Comparison of ENCODE assay signal across 26 cellular contexts in genomic region chr12:71702590-71702989, GRCh38. TPM values are rescaled to one million over a fixed set of nuclear protein-coding genes. Genes with fewer than 3 reads are reported as not detected.
A peak's percentile ranks its signal among the peaks of the same experiment; 100 is the strongest.
DNase-seq lines count a peak whose midpoint lies in the region; ATAC-seq, FAIRE-seq and TF ChIP-seq lines count a peak whose summit lies in the region.
"Had no signal": no experiment of that assay in that cellular context is flagged by ENCODE, and none has a peak within 500 bp of the region (broad histone marks: within the 10 kb centered on the region; RNA-seq: fewer than 3 reads in every experiment).

No MANE protein-coding gene starts in this region.

- CTCF ChIA-PET in mammary epithelial cell (lab: Charles Lee; ENCODE audit: low non-redundant PET): interaction anchor here (0.6 to 0.7 kb wide), 2 partner anchors 12 to 18 kb away, joined by 3 read pairs; no protein-coding TSS in a partner anchor
- CTCF ChIA-PET in MCF 10A (lab: Yijun Ruan, JAX): interaction anchor here (2.8 kb wide), 1 partner anchor 16 kb away, joined by 17 read pairs; the partner anchor contains the start of gene TMEM19
- CTCF ChIA-PET in endothelial cell of umbilical vein (lab: Charles Lee): interaction anchor here (1.6 kb wide), 1 partner anchor 44 kb away, joined by 6 read pairs; no protein-coding TSS in a partner anchor

- H3K4me2 ChIP-seq in mammary epithelial cell (ENCODE audit: insufficient read depth, low read depth, low read length) (no peak overlapping the region), endothelial cell of umbilical vein (ENCODE audit: insufficient read depth, low read length) (no peak overlapping the region)
- H3K4me2 ChIP-seq: GM23338, SK-N-SH had no signal

- H3K27ac ChIP-seq in mammary epithelial cell (ENCODE audit: insufficient read depth, low read depth, low read length) (no peak overlapping the region), endothelial cell of umbilical vein (ENCODE audit: insufficient read depth, low read depth, low read length) (no peak overlapping the region), foreskin keratinocyte (peak overlapping the region; percentile 86)
- H3K27ac ChIP-seq: 22Rv1, HL-60 had no signal

- no peaks in the 10 kb centered on the region for H3K4me1 ChIP-seq in mammary epithelial cell (ENCODE audit: insufficient read depth, low read length)
- no peaks in the 10 kb centered on the region for H3K4me1 ChIP-seq in endothelial cell of umbilical vein (ENCODE audit: control insufficient read depth, extremely low read depth, insufficient read depth, low read length)
- peaks cover 11% of the 10 kb centered on the region for H3K4me1 ChIP-seq in foreskin keratinocyte
- H3K4me1 ChIP-seq: BE2C had no signal

- no peak for TF ChIP-seq POLR2A in endothelial cell of umbilical vein (IDR thresholded peaks at IDR 0.05; ENCODE audit: low read depth, low read length)

- dilution Hi-C loops in mammary epithelial cell (cut with HindIII; ENCODE audit: low sequenced_read_pairs): no loop called here
- dilution Hi-C loops in endothelial cell of umbilical vein (cut with MboI; ENCODE audit: extremely low pct_ligation_motif_present, low sequenced_read_pairs): no loop called here

- BruUV-seq in mammary epithelial cell (replicated peaks; lab: Mats Ljungman, UMichigan) (no TSS peak), MCF 10A (replicated peaks; lab: Mats Ljungman, UMichigan) (no TSS peak), endothelial cell of umbilical vein (replicated peaks; lab: Mats Ljungman, UMichigan) (no TSS peak)

- no peaks in the 10 kb centered on the region for H3K4me1 Mint-ChIP-seq in MCF 10A (ENCODE audit: insufficient read depth, unreplicated experiment)
- H3K4me1 Mint-ChIP-seq in type B pancreatic cell (ENCODE audit: unreplicated experiment): no peaks in the 10 kb centered on the region
- H3K4me1 Mint-ChIP-seq: CD14-positive monocyte, GM23338, H9 had no signal

- intact Hi-C loops in mammary epithelial cell (cut with micrococcal nuclease): no loop called here
- intact Hi-C loops in MCF 10A (cut with micrococcal nuclease): no loop called here
- intact Hi-C loops in endothelial cell of umbilical vein (cut with micrococcal nuclease): no loop called here
- intact Hi-C loops in posterior vena cava (cut with DNase I): no loop called here

- H3K27ac Mint-ChIP-seq in MCF 10A (ENCODE audit: low read depth, unreplicated experiment): no peak overlapping the region
- no peak overlapping the region for H3K27ac Mint-ChIP-seq in type B pancreatic cell
- H3K27ac Mint-ChIP-seq: GM23338, H9 had no signal

- H3K9me1 ChIP-seq in endothelial cell of umbilical vein (replicated peaks; ENCODE audit: control insufficient read depth, extremely low read depth, insufficient read depth, low read length): no peaks in the 10 kb centered on the region

- DNase-seq in mammary epithelial cell: peak; percentile 44
- no peak for DNase-seq in MCF 10A (ENCODE audit: unreplicated experiment)
- DNase-seq in endothelial cell of umbilical vein (ENCODE audit: low read depth, low spot score): no peak
- DNase-seq in foreskin keratinocyte: peak in 1 of 2 donors; percentile 69
- no peak for DNase-seq in type B pancreatic cell (ENCODE audit: extremely low spot score, unreplicated experiment)
- no peak for DNase-seq in posterior vena cava (ENCODE audit: low spot score)
- DNase-seq: BE2C, Calu3, DMS79 treated with DMSO at 0.1 percent for 48 hours, H9, NCI-H1092, NCI-H1417 treated with DMSO at 0.1 percent for 48 hours, NCI-H187, NCI-H2081 treated with DMSO at 0.1 percent for 48 hours, NCI-H226, NCI-H510A, NCI-H69, SIG-M5, SK-N-SH had no signal

- H3K36me3 Mint-ChIP-seq in MCF 10A (ENCODE audit: insufficient read depth, unreplicated experiment) (peaks cover 13% of the 10 kb centered on the region), type B pancreatic cell (peaks cover 22% of the 10 kb centered on the region)

- ATAC-seq in foreskin keratinocyte (peak; percentile 90), GM21390 (IDR thresholded peaks at IDR 0.05; ENCODE audit: unreplicated experiment) (no peak)
- ATAC-seq: GM23338, Panc1 had no signal

- TF ChIP-seq CTCF in mammary epithelial cell (conservative IDR thresholded peaks at IDR 0.05 in 1 of 2, IDR thresholded peaks at IDR 0.05 in 1 of 2; ENCODE audit: extremely low read depth in 1 of 2, insufficient read depth in 1 of 2, low read depth in 1 of 2, low read length in 2 of 2) (no peak), MCF 10A (IDR thresholded peaks at IDR 0.05; ENCODE audit: unreplicated experiment) (no peak), endothelial cell of umbilical vein (IDR thresholded peaks at IDR 0.05; ENCODE audit: extremely low read depth in 1 of 2, insufficient read depth in 1 of 2, low read depth in 1 of 2, low read length in 2 of 2) (no peak), foreskin keratinocyte (conservative IDR thresholded peaks at IDR 0.05) (no peak), type B pancreatic cell (conservative IDR thresholded peaks at IDR 0.05) (no peak)

- WGBS in mammary epithelial cell (ENCODE audit: low coverage, missing lambda C conversion rate): 89% methylated on average over 5 of the region's 5 CpGs

- H3K79me2 ChIP-seq in mammary epithelial cell (ENCODE audit: insufficient read depth, low read length): no peaks in the 10 kb centered on the region
- no peaks in the 10 kb centered on the region for H3K79me2 ChIP-seq in endothelial cell of umbilical vein (ENCODE audit: control insufficient read depth, insufficient read depth, low read length)

- H3K9me3 ChIP-seq in mammary epithelial cell (replicated peaks; ENCODE audit: insufficient read depth, low read length): no peaks in the 10 kb centered on the region
- H3K9me3 ChIP-seq in endothelial cell of umbilical vein (replicated peaks; ENCODE audit: control insufficient read depth, insufficient read depth, low read length): no peaks in the 10 kb centered on the region
- H3K9me3 ChIP-seq: BE2C, SK-N-SH had no signal

- POLR2A ChIA-PET in MCF 10A (lab: Yijun Ruan, JAX): interaction anchor here (0.7 to 1.3 kb wide), 2 partner anchors 16 to 17 kb away, joined by 3 to 5 read pairs; partner anchors contain the start of gene TMEM19
- POLR2A ChIA-PET in endothelial cell of umbilical vein (lab: Charles Lee): no interaction called here

- no peak overlapping the region for H2AFZ ChIP-seq in mammary epithelial cell (ENCODE audit: low read depth, low read length)
- H2AFZ ChIP-seq in endothelial cell of umbilical vein (ENCODE audit: low read depth, low read length): no peak overlapping the region
- H2AFZ ChIP-seq: GM23338 had no signal

- H3K9ac ChIP-seq in mammary epithelial cell (ENCODE audit: insufficient read depth, low read length) (no peak overlapping the region), endothelial cell of umbilical vein (replicated peaks; ENCODE audit: extremely low read depth, insufficient read depth, low read length) (no peak overlapping the region)
- H3K9ac ChIP-seq: SK-N-SH had no signal

- no peaks in the 10 kb centered on the region for H3K27me3 ChIP-seq in mammary epithelial cell (ENCODE audit: insufficient read depth, low read length)
- H3K27me3 ChIP-seq in endothelial cell of umbilical vein (ENCODE audit: control insufficient read depth in 2 of 2, insufficient read depth in 2 of 2, low read length in 2 of 2): no peaks in the 10 kb centered on the region
- no peaks in the 10 kb centered on the region for H3K27me3 ChIP-seq in foreskin keratinocyte
- H3K27me3 ChIP-seq: BE2C had no signal

- H3K4me3 Mint-ChIP-seq in MCF 10A (ENCODE audit: unreplicated experiment): no peak overlapping the region
- H3K4me3 Mint-ChIP-seq in type B pancreatic cell: no peak overlapping the region
- H3K4me3 Mint-ChIP-seq: CD14-positive monocyte, GM23338, H9 had no signal

- no peak overlapping the region for H3K4me3 ChIP-seq in mammary epithelial cell (replicated peaks in 1 of 3; ENCODE audit: insufficient read depth in 1 of 3, low read depth in 2 of 3, low read length in 3 of 3)
- H3K4me3 ChIP-seq in endothelial cell of umbilical vein (replicated peaks in 1 of 3; ENCODE audit: insufficient read depth in 1 of 3, low read depth in 1 of 3, low read length in 3 of 3): no peak overlapping the region
- H3K4me3 ChIP-seq: GM23338 had no signal

- H3K36me3 ChIP-seq in mammary epithelial cell (ENCODE audit: insufficient read depth, low read length) (no peaks in the 10 kb centered on the region), endothelial cell of umbilical vein (ENCODE audit: control insufficient read depth in 2 of 2, extremely low read depth in 1 of 2, insufficient read depth in 2 of 2, low read length in 2 of 2) (peaks cover 0 to 2% of the 10 kb centered on the region in 2 experiments)
- H3K36me3 ChIP-seq: BE2C had no signal

- H3K9me3 Mint-ChIP-seq in MCF 10A (ENCODE audit: unreplicated experiment) (no peaks in the 10 kb centered on the region), type B pancreatic cell (no peaks in the 10 kb centered on the region)
- H3K9me3 Mint-ChIP-seq: CD14-positive monocyte, GM23338, H9 had no signal

- no peaks in the 10 kb centered on the region for H4K20me1 ChIP-seq in mammary epithelial cell (ENCODE audit: insufficient read depth, low read length)
- H4K20me1 ChIP-seq in endothelial cell of umbilical vein (replicated peaks; ENCODE audit: control insufficient read depth, extremely low read depth, insufficient read depth, low read length): no peaks in the 10 kb centered on the region

- FAIRE-seq in endothelial cell of umbilical vein (lab: Jason Lieb, UNC): peak; percentile 15
- FAIRE-seq: GM12892 had no signal

- H3K27me3 Mint-ChIP-seq in MCF 10A (ENCODE audit: insufficient read depth, unreplicated experiment): no peaks in the 10 kb centered on the region
- H3K27me3 Mint-ChIP-seq in type B pancreatic cell: no peaks in the 10 kb centered on the region

- in situ Hi-C loops in mammary epithelial cell (cut with MboI; ENCODE audit: low sequenced_read_pairs in 2 of 2): no loop called here

RNA-seq across cellular contexts. Expression of gene TMEM19, which starts 16.7 kb away (rescaled TPM):
- 10 to 100 TPM; 22.1 to 41.7 TPM for total RNA-seq in mammary epithelial cell
- polyA plus RNA-seq in mammary epithelial cell: 23.6 TPM
- 21.6 TPM for polyA minus RNA-seq in mammary epithelial cell
- 7.2 and 7.3 TPM in 2 replicates for total RNA-seq in MCF 10A (2022)
- total RNA-seq in endothelial cell of umbilical vein: 23.8 and 24.4 TPM in 2 replicates
- polyA plus RNA-seq in endothelial cell of umbilical vein: 16.7 and 20.4 TPM in 2 replicates
- polyA plus RNA-seq in endothelial cell of umbilical vein (2011; cell fraction: cytosol; rRNA removed): 14.2 and 15.6 TPM in 2 replicates
- polyA plus RNA-seq in endothelial cell of umbilical vein (2011; cell fraction: nucleus; rRNA removed): 6.5 and 13.4 TPM in 2 replicates
- 16.8 and 20.7 TPM in 2 replicates for polyA plus RNA-seq in endothelial cell of umbilical vein (2012)
- 40.6 and 46.6 TPM in 2 replicates for polyA minus RNA-seq in endothelial cell of umbilical vein
- 15.3 TPM for polyA minus RNA-seq in endothelial cell of umbilical vein (2011; cell fraction: cytosol; rRNA and poly(A)+ RNA removed)
- polyA minus RNA-seq in endothelial cell of umbilical vein (2011; cell fraction: nucleus; rRNA and poly(A)+ RNA removed): 4.5 and 8.4 TPM in 2 replicates
- 17.3 and 18.6 TPM in 2 replicates for total RNA-seq in foreskin keratinocyte
- polyA plus RNA-seq in foreskin keratinocyte: 6.5 and 9.5 TPM in 2 replicates
- total RNA-seq in type B pancreatic cell (ENCODE audit: low replicate concordance): 11.4 and 15.3 TPM in 2 replicates
- 10 to 100 TPM; 12.9 to 14.1 TPM for total RNA-seq in posterior vena cava

RNA-seq across cellular contexts. Expression of gene THAP2, which starts 38.5 kb away (rescaled TPM):
- 1 to 10 TPM; 3.8 to 5.5 TPM for total RNA-seq in mammary epithelial cell
- polyA plus RNA-seq in mammary epithelial cell: 1.1 TPM
- polyA minus RNA-seq in mammary epithelial cell: not detected
- total RNA-seq in MCF 10A (2022): 12.6 and 13.0 TPM in 2 replicates
- total RNA-seq in endothelial cell of umbilical vein: 4.1 and 4.4 TPM in 2 replicates
- 1.0 and 1.4 TPM in 2 replicates for polyA plus RNA-seq in endothelial cell of umbilical vein
- polyA plus RNA-seq in endothelial cell of umbilical vein (2011; cell fraction: cytosol; rRNA removed): 1.8 and 2.1 TPM in 2 replicates
- 2.0 and 3.2 TPM in 2 replicates for polyA plus RNA-seq in endothelial cell of umbilical vein (2011; cell fraction: nucleus; rRNA removed)
- polyA plus RNA-seq in endothelial cell of umbilical vein (2012): 3.9 and 4.7 TPM in 2 replicates
- polyA minus RNA-seq in endothelial cell of umbilical vein: 0.57 and 1.3 TPM in 2 replicates
- polyA minus RNA-seq in endothelial cell of umbilical vein (2011; cell fraction: cytosol; rRNA and poly(A)+ RNA removed): 1.5 TPM
- 2.0 and 2.8 TPM in 2 replicates for polyA minus RNA-seq in endothelial cell of umbilical vein (2011; cell fraction: nucleus; rRNA and poly(A)+ RNA removed)
- 2.2 and 2.7 TPM in 2 replicates for total RNA-seq in foreskin keratinocyte
- 3.1 and 3.3 TPM in 2 replicates for polyA plus RNA-seq in foreskin keratinocyte
- total RNA-seq in type B pancreatic cell (ENCODE audit: low replicate concordance): 4.9 and 8.9 TPM in 2 replicates
- 1 to 10 TPM; 3.9 to 4.0 TPM for total RNA-seq in posterior vena cava

RNA-seq across cellular contexts. Expression of gene ZFC3H1, which starts 38.9 kb away (rescaled TPM):
- total RNA-seq in mammary epithelial cell (10 to 100 TPM; 31.2 to 50.2 TPM), MCF 10A (2022) (55.3 and 55.8 TPM in 2 replicates), endothelial cell of umbilical vein (47.6 and 60.4 TPM in 2 replicates), foreskin keratinocyte (17.6 and 22.2 TPM in 2 replicates), type B pancreatic cell (ENCODE audit: low replicate concordance) (35.8 and 38.2 TPM in 2 replicates), posterior vena cava (10 to 100 TPM; 47.2 to 47.9 TPM)
- polyA plus RNA-seq in mammary epithelial cell (13.6 TPM), endothelial cell of umbilical vein (17.5 and 23.6 TPM in 2 replicates), foreskin keratinocyte (10.3 and 10.6 TPM in 2 replicates)
- polyA minus RNA-seq in mammary epithelial cell (12.2 TPM), endothelial cell of umbilical vein (24.8 and 28.8 TPM in 2 replicates)
- polyA plus RNA-seq in endothelial cell of umbilical vein (2011; cell fraction: cytosol; rRNA removed): 9.8 and 11.0 TPM in 2 replicates
- polyA plus RNA-seq in endothelial cell of umbilical vein (2011; cell fraction: nucleus; rRNA removed): 185 and 225 TPM in 2 replicates
- polyA plus RNA-seq in endothelial cell of umbilical vein (2012): 21.5 and 27.2 TPM in 2 replicates
- polyA minus RNA-seq in endothelial cell of umbilical vein (2011; cell fraction: cytosol; rRNA and poly(A)+ RNA removed): 15.1 TPM
- 114 and 160 TPM in 2 replicates for polyA minus RNA-seq in endothelial cell of umbilical vein (2011; cell fraction: nucleus; rRNA and poly(A)+ RNA removed)

RNA-seq across cellular contexts. Expression of gene RAB21, which starts 52.1 kb away (rescaled TPM):
- total RNA-seq in mammary epithelial cell (10 to 100 TPM; 13.2 to 76.6 TPM), MCF 10A (2022) (86.4 and 88.0 TPM in 2 replicates), endothelial cell of umbilical vein (44.8 and 49.6 TPM in 2 replicates), foreskin keratinocyte (44.1 and 49.7 TPM in 2 replicates), type B pancreatic cell (ENCODE audit: low replicate concordance) (53.8 and 59.7 TPM in 2 replicates), posterior vena cava (100 to 1,000 TPM in 1 of 2 donors, 10 to 100 TPM in 1; 90.8 to 103 TPM)
- polyA plus RNA-seq in mammary epithelial cell (8.2 TPM), endothelial cell of umbilical vein (1.8 and 1.9 TPM in 2 replicates), foreskin keratinocyte (12.9 and 18.1 TPM in 2 replicates)
- polyA minus RNA-seq in mammary epithelial cell (3.9 TPM), endothelial cell of umbilical vein (6.6 and 8.5 TPM in 2 replicates)
- 6.9 and 7.2 TPM in 2 replicates for polyA plus RNA-seq in endothelial cell of umbilical vein (2011; cell fraction: cytosol; rRNA removed)
- polyA plus RNA-seq in endothelial cell of umbilical vein (2011; cell fraction: nucleus; rRNA removed): 7.2 and 11.4 TPM in 2 replicates
- 36.1 and 51.2 TPM in 2 replicates for polyA plus RNA-seq in endothelial cell of umbilical vein (2012)
- polyA minus RNA-seq in endothelial cell of umbilical vein (2011; cell fraction: cytosol; rRNA and poly(A)+ RNA removed): 8.6 TPM
- 6.9 and 11.2 TPM in 2 replicates for polyA minus RNA-seq in endothelial cell of umbilical vein (2011; cell fraction: nucleus; rRNA and poly(A)+ RNA removed)
